Comparison of ENCODE assay signal across 8 cellular contexts in genomic region chr12:110281549-110282342, GRCh38. TPM values are rescaled to one million over a fixed set of nuclear protein-coding genes. Genes with fewer than 3 reads are reported as not detected.
DNase-seq lines count a peak whose midpoint lies in the region; ATAC-seq lines count a peak whose summit lies in the region.

No MANE protein-coding gene starts in this region.

- peak; percentile 35 for ATAC-seq in HG02571 (IDR thresholded peaks at IDR 0.05; ENCODE audit: unreplicated experiment)

- DNase-seq in NCI-H2107 treated with DMSO at 0.1 percent for 48 hours (lab: John Stamatoyannopoulos, UW; ENCODE audit: unreplicated experiment) (peak; percentile 20), NCI-H2107 (lab: John Stamatoyannopoulos, UW) (no peak), NCI-H1105 (lab: John Stamatoyannopoulos, UW) (peak; percentile 41), dermis blood vessel endothelial cell (peak; percentile 61), lung microvascular endothelial cell (ENCODE audit: low read depth in 2 of 2) (peak; percentile 62 to 71)
- peak; percentile 9 to 33 for DNase-seq in activated CD4-positive, alpha-beta T cell treated with anti-CD3 and anti-CD28 coated beads, Interleukin-2, amount 50 U/mL, for 24 hours (ENCODE audit: low read depth in 1 of 2, low spot score in 1 of 2)
- peak; percentile 5 for DNase-seq in stimulated activated CD8-positive, alpha-beta memory T cell treated with anti-CD3 and anti-CD28 coated beads, Interleukin-12 subunit alpha, Interleukin-12 subunit beta, amount 100 ng/mL, for 24 hours (ENCODE audit: extremely low read depth)

RNA-seq across cellular contexts. Expression of gene ATP2A2, which starts 0.7 kb away (rescaled TPM):
- 84.6 and 176 TPM in 2 replicates for total RNA-seq in dermis blood vessel endothelial cell
- total RNA-seq in lung microvascular endothelial cell, result 71.3 and 113 TPM in 2 replicates
